ENCODE assay signal across 1 cellular context in genomic region chr4:14856076-14856926, GRCh38.
TF ChIP-seq lines count a peak whose summit lies in the region.

No MANE protein-coding gene starts in this region.

TF ChIP-seq in K562, 482 proteins besides CTCF, POLR2A, EP300 and RAD21 (continued from another document and continues in another):
- TF ChIP-seq ZNF449 (CRISPR knock-in tag; IDR thresholded peaks at IDR 0.05) (no peak), ZNF75A (CRISPR knock-in tag; IDR thresholded peaks at IDR 0.05) (no peak), RUNX1 (IDR thresholded peaks at IDR 0.05; ENCODE audit: low read depth) (no peak), WHSC1 (IDR thresholded peaks at IDR 0.05; ENCODE audit: low read length) (no peak), JUN (IDR thresholded peaks at IDR 0.05; ENCODE audit: borderline replicate concordance, low read depth, low read length) (peak; percentile 93), JUN (CRISPR knock-in tag; IDR thresholded peaks at IDR 0.05; ENCODE audit: borderline replicate concordance) (no peak), XRCC4 (IDR thresholded peaks at IDR 0.05; ENCODE audit: extremely low read depth, insufficient read depth, insufficient read length) (no peak), VEZF1 (CRISPR knock-in tag; IDR thresholded peaks at IDR 0.05) (peak; percentile 98), ZNF639 (CRISPR knock-in tag; conservative IDR thresholded peaks at IDR 0.05 in 1 of 2, IDR thresholded peaks at IDR 0.05 in 1 of 2) (0 out of 4 replicates have a peak, but pooled peaks of 1 of the 2 experiments have one; percentile 66), MAZ (CRISPR knock-in tag; conservative IDR thresholded peaks at IDR 0.05 in 1 of 2, IDR thresholded peaks at IDR 0.05 in 1 of 2) (peak in 1 of 2 experiments; percentile 37; a peak in 3 of 4 replicates), TAF1 (IDR thresholded peaks at IDR 0.05; ENCODE audit: control insufficient read depth, extremely low read depth, insufficient read depth, low read length, severe bottlenecking) (peak; percentile 38), LEF1 (IDR thresholded peaks at IDR 0.05) (peak; percentile 50; the same call in 1 of the 2 replicates), BHLHE40 (IDR thresholded peaks at IDR 0.05; ENCODE audit: low read length) (0 out of 2 replicates have a peak, but pooled peaks have one; percentile 29), ATF1 (CRISPR knock-in tag; IDR thresholded peaks at IDR 0.05) (no peak), ATF1 (tag; IDR thresholded peaks at IDR 0.05) (peak; percentile 88), RAD51 (IDR thresholded peaks at IDR 0.05; ENCODE audit: borderline replicate concordance, low read depth) (no peak), ZNF318 (IDR thresholded peaks at IDR 0.05; ENCODE audit: borderline replicate concordance in 1 of 2, low read depth in 1 of 2) (no peak), FOSL1 (tag; conservative IDR thresholded peaks at IDR 0.05) (peak; percentile 99), NCOA1 (IDR thresholded peaks at IDR 0.05; ENCODE audit: low read depth) (0 out of 2 replicates have a peak, but pooled peaks have one; percentile 28), NUFIP1 (IDR thresholded peaks at IDR 0.05; ENCODE audit: partially characterized antibody) (no peak), SMARCE1 (IDR thresholded peaks at IDR 0.05) (peak; percentile 82), MYBL2 (IDR thresholded peaks at IDR 0.05; ENCODE audit: low read depth) (no peak), MYBL2 (CRISPR knock-in tag; IDR thresholded peaks at IDR 0.05; ENCODE audit: borderline replicate concordance) (no peak), MNT (conservative IDR thresholded peaks at IDR 0.05) (peak in 1 of 2 experiments; percentile 39; a peak in 1 of 4 replicates), NR2C2 (CRISPR knock-in tag; IDR thresholded peaks at IDR 0.05) (no peak), NR2C2 (tag; IDR thresholded peaks at IDR 0.05) (peak; percentile 90), ZNF277 (CRISPR knock-in tag; IDR thresholded peaks at IDR 0.05; ENCODE audit: borderline replicate concordance) (no peak), SMARCA4 (IDR thresholded peaks at IDR 0.05) (peak; percentile 86), CTBP1 (IDR thresholded peaks at IDR 0.05; ENCODE audit: borderline replicate concordance) (peak; percentile 27; the same call in 1 of the 2 replicates), CREM (IDR thresholded peaks at IDR 0.05; ENCODE audit: low read depth) (peak; percentile 93), ZNF316 (IDR thresholded peaks at IDR 0.05) (no peak), FOS (IDR thresholded peaks at IDR 0.05; ENCODE audit: extremely low read depth, insufficient read length) (peak; percentile 72), PKNOX1 (IDR thresholded peaks at IDR 0.05) (peak; percentile 65), ZNF668 (CRISPR knock-in tag; IDR thresholded peaks at IDR 0.05) (no peak), NFE2 (IDR thresholded peaks at IDR 0.05; ENCODE audit: low read depth) (peak; percentile 65), ATF7 (IDR thresholded peaks at IDR 0.05) (peak; percentile 73; the same call in 1 of the 2 replicates), PURB (CRISPR knock-in tag; IDR thresholded peaks at IDR 0.05; ENCODE audit: low read depth) (no peak), STAT6 (CRISPR knock-in tag; IDR thresholded peaks at IDR 0.05) (no peak), ZNF175 (CRISPR knock-in tag; IDR thresholded peaks at IDR 0.05; ENCODE audit: low read depth) (0 out of 2 replicates have a peak, but pooled peaks have one; percentile 58), ESRRA (IDR thresholded peaks at IDR 0.05; ENCODE audit: borderline replicate concordance, low read depth) (peak; percentile 97), SIN3B (IDR thresholded peaks at IDR 0.05; ENCODE audit: low read depth) (no peak)
